In genomic region chr7:100705341-100705752, GRCh38 we compare ENCODE assay signal across 8 cellular contexts. TPM values are rescaled to one million over a fixed set of nuclear protein-coding genes. Genes with fewer than 3 reads are reported as not detected.
DNase-seq lines count a peak whose midpoint lies in the region; ATAC-seq, FAIRE-seq and TF ChIP-seq lines count a peak whose summit lies in the region.

No MANE protein-coding gene starts in this region.

- POLR2A ChIA-PET in activated CD4-positive, alpha-beta T cell treated with anti-CD3 and anti-CD28 coated beads, Interleukin-2, amount 10 ng/mL, durations not matched to agents 7 days and 5 days (lab: Charles Lee) = interaction anchor here (0.8 to 1.2 kb wide), 3 partner anchors 93 to 147 kb away, joined by 3 to 5 read pairs (median 4); partner anchors contain the start of genes FBXO24, MOSPD3 and SLC12A9
- POLR2A ChIA-PET in HepG2 (lab: Yijun Ruan, JAX) = interaction anchor here (0.7 to 4.6 kb wide), 34 partner anchors 9 to 477 kb away, joined by 3 to 59 read pairs (median 6); partner anchors contain the start of genes EPHB4, EPO, FBXO24 and GIGYF1

- peak; percentile 63 for FAIRE-seq in HepG2 (lab: Jason Lieb, UNC)

- peak overlapping the region; percentile 91 for H3K4me2 ChIP-seq in HepG2 (ENCODE audit: low read depth, low read length)

- TF ChIP-seq EP300 in HepG2 (IDR thresholded peaks at IDR 0.05; ENCODE audit: low read depth in 2 of 2, low read length in 2 of 2) = no peak
- TF ChIP-seq EP300 in HepG2 (CRISPR knock-in tag; IDR thresholded peaks at IDR 0.05; ENCODE audit: borderline replicate concordance) = no peak

- no peaks in the 10 kb centered on the region for H3K9me3 ChIP-seq in HepG2 (ENCODE audit: low read length)

- in situ Hi-C loops in HepG2 (cut with HindIII; ENCODE audit: extremely low pct_ligation_motif_present, low pct_unique_long_range_greater_than_20kb) = loop anchor here (10.0 kb wide), 1 partner anchor 149 kb away; the partner anchor contains the start of gene SLC12A9

- peak overlapping the region; percentile 94 for H3K4me3 Mint-ChIP-seq in activated CD4-positive, alpha-beta T cell treated with anti-CD3 and anti-CD28 coated beads, Interleukin-2, amount 10 ng/mL, durations not matched to agents 7 days and 5 days
- H3K4me3 Mint-ChIP-seq in dendritic cell treated with granulocyte-macrophage colony-stimulating factor and Interleukin-4, amounts not matched to agents 40 ng/mL and 50 ng/mL, for 4 days = peak overlapping the region; percentile 97

- no peak for TF ChIP-seq POLR2A in HepG2 (IDR thresholded peaks at IDR 0.05; ENCODE audit: insufficient read depth in 1 of 2, low read depth in 2 of 2, low read length in 2 of 2)

- peaks cover 22% of the 10 kb centered on the region for H3K4me1 Mint-ChIP-seq in activated CD4-positive, alpha-beta T cell treated with anti-CD3 and anti-CD28 coated beads, Interleukin-2, amount 10 ng/mL, durations not matched to agents 7 days and 5 days
- peaks cover 28% of the 10 kb centered on the region for H3K4me1 Mint-ChIP-seq in dendritic cell treated with granulocyte-macrophage colony-stimulating factor and Interleukin-4, amounts not matched to agents 40 ng/mL and 50 ng/mL, for 4 days (ENCODE audit: low read depth)

- TF ChIP-seq CTCF in HepG2 (CRISPR knock-in tag; IDR thresholded peaks at IDR 0.05) = peak; percentile 98

- CTCF ChIA-PET in activated CD4-positive, alpha-beta T cell treated with anti-CD3 and anti-CD28 coated beads, Interleukin-2, amount 10 ng/mL, durations not matched to agents 7 days and 5 days (lab: Charles Lee) = interaction anchor here (0.5 to 3.2 kb wide), 48 partner anchors 10 to 799 kb away, joined by 3 to 40 read pairs (median 4); partner anchors contain the start of genes AGFG2, EPO, FBXO24 and GIGYF1
- CTCF ChIA-PET in HepG2 (lab: Yijun Ruan, JAX; ENCODE audit: low intra/inter-chr PET ratio, low total read pairs) = interaction anchor here (1.0 to 3.3 kb wide), 3 partner anchors 20 to 147 kb away, joined by 3 to 37 read pairs (median 5); partner anchors contain the start of genes MOSPD3 and SLC12A9

- peaks cover 18% of the 10 kb centered on the region for H3K79me2 ChIP-seq in HepG2 (ENCODE audit: insufficient read depth, low read length)

- H4K20me1 ChIP-seq in HepG2 (ENCODE audit: insufficient read depth, low read length) = no peaks in the 10 kb centered on the region

- no peaks in the 10 kb centered on the region for H3K36me3 ChIP-seq in HepG2 (replicated peaks in 1 of 2; ENCODE audit: control insufficient read depth in 1 of 2, insufficient read depth in 2 of 2, low read length in 2 of 2)

- BruUV-seq in HepG2 (replicated peaks; lab: Mats Ljungman, UMichigan) = TSS peak; percentile 96

- intact Hi-C loops in dendritic cell treated with granulocyte-macrophage colony-stimulating factor and Interleukin-4, amounts not matched to agents 40 ng/mL and 50 ng/mL, for 4 days (cut with micrococcal nuclease) = loop anchor here (1.0 to 10.0 kb wide), 3 partner anchors 20 to 231 kb away; partner anchors contain the start of genes SLC12A9 and TSC22D4
- intact Hi-C loops in HepG2 (cut with micrococcal nuclease; ENCODE audit: unreplicated experiment) = loop anchor here (1.0 kb wide), 1 partner anchor 20 kb away; no protein-coding TSS in a partner anchor

- H3K4me1 ChIP-seq in HepG2 (ENCODE audit: insufficient read depth, low read length) = peaks cover 30% of the 10 kb centered on the region

- no peaks in the 10 kb centered on the region for H3K27me3 ChIP-seq in HepG2 (ENCODE audit: control insufficient read depth in 1 of 2, insufficient read depth in 2 of 2, low read length in 2 of 2)

- DNase-seq in AG08396 (ENCODE audit: low spot score) (peak; percentile 89), NCI-H2196 treated with DMSO at 0.1 percent for 48 hours (lab: John Stamatoyannopoulos, UW; ENCODE audit: unreplicated experiment) (peak; percentile 60), HepG2 (ENCODE audit: low spot score) (peak; percentile 58)
- peak; percentile 78 for DNase-seq in activated CD4-positive, alpha-beta T cell treated with anti-CD3 and anti-CD28 coated beads, Interleukin-2, amount 10 ng/mL, durations not matched to agents 7 days and 5 days
- peak; percentile 67 to 78 for DNase-seq in stimulated activated CD4-positive, alpha-beta T cell treated with anti-CD3 and anti-CD28 coated beads, Interleukin-4, amount 100 ng/mL, for 4 hours

- peak; percentile 85 for TF ChIP-seq RAD21 in HepG2 (CRISPR knock-in tag; IDR thresholded peaks at IDR 0.05)

- peak overlapping the region; percentile 52 to 98 (median 93) for H3K4me3 ChIP-seq in HepG2 (replicated peaks in 1 of 3; ENCODE audit: insufficient read depth in 1 of 3, low read depth in 2 of 3, low read length in 3 of 3)

- no peak overlapping the region for H2AFZ ChIP-seq in HepG2 (ENCODE audit: low read length)

- WGBS in HepG2 (ENCODE audit: low lambda C conversion rate) = 0% methylated on average over 5 of the region's 25 CpGs

- peaks cover 8% of the 10 kb centered on the region for H3K36me3 Mint-ChIP-seq in activated CD4-positive, alpha-beta T cell treated with anti-CD3 and anti-CD28 coated beads, Interleukin-2, amount 10 ng/mL, durations not matched to agents 7 days and 5 days (ENCODE audit: low read depth)
- peaks cover 25% of the 10 kb centered on the region for H3K36me3 Mint-ChIP-seq in dendritic cell treated with granulocyte-macrophage colony-stimulating factor and Interleukin-4, amounts not matched to agents 40 ng/mL and 50 ng/mL, for 4 days (ENCODE audit: low read depth)

- H3K9ac ChIP-seq in HepG2 (ENCODE audit: insufficient read depth, low read depth, low read length) = peak overlapping the region; percentile 90

- peaks cover 5% of the 10 kb centered on the region for H3K27me3 Mint-ChIP-seq in activated CD4-positive, alpha-beta T cell treated with anti-CD3 and anti-CD28 coated beads, Interleukin-2, amount 10 ng/mL, durations not matched to agents 7 days and 5 days
- H3K27me3 Mint-ChIP-seq in dendritic cell treated with granulocyte-macrophage colony-stimulating factor and Interleukin-4, amounts not matched to agents 40 ng/mL and 50 ng/mL, for 4 days = peaks cover 9% of the 10 kb centered on the region

- H3K27ac ChIP-seq in HepG2 (ENCODE audit: extremely low read length, insufficient read depth, low read length) = peak overlapping the region; percentile 84

- no peaks in the 10 kb centered on the region for H3K9me3 Mint-ChIP-seq in activated CD4-positive, alpha-beta T cell treated with anti-CD3 and anti-CD28 coated beads, Interleukin-2, amount 10 ng/mL, durations not matched to agents 7 days and 5 days
- no peaks in the 10 kb centered on the region for H3K9me3 Mint-ChIP-seq in dendritic cell treated with granulocyte-macrophage colony-stimulating factor and Interleukin-4, amounts not matched to agents 40 ng/mL and 50 ng/mL, for 4 days

- H3K27ac Mint-ChIP-seq in activated CD4-positive, alpha-beta T cell treated with anti-CD3 and anti-CD28 coated beads, Interleukin-2, amount 10 ng/mL, durations not matched to agents 7 days and 5 days = peak overlapping the region; percentile 97
- peak overlapping the region; percentile 98 for H3K27ac Mint-ChIP-seq in dendritic cell treated with granulocyte-macrophage colony-stimulating factor and Interleukin-4, amounts not matched to agents 40 ng/mL and 50 ng/mL, for 4 days

- ATAC-seq in GM18520 (IDR thresholded peaks at IDR 0.05; ENCODE audit: unreplicated experiment) = peak; percentile 34
- ATAC-seq in HG03066 (IDR thresholded peaks at IDR 0.05; ENCODE audit: low read depth, unreplicated experiment) = peak; percentile 55
- ATAC-seq in HepG2 = peak; percentile 82

RNA-seq across cellular contexts. Expression of gene POP7, which starts 0.6 kb away (rescaled TPM):
- total RNA-seq in activated CD4-positive, alpha-beta T cell treated with anti-CD3 and anti-CD28 coated beads, Interleukin-2, amount 10 ng/mL, durations not matched to agents 7 days and 5 days = 10 to 100 TPM; 39.9 to 40.5 TPM
- 91.1 and 91.5 TPM in 2 replicates for total RNA-seq in HepG2 (2016; rRNA removed; fragmentation: Illumina TruSeq; extraction: Trizol)
- 80.9 and 134 TPM in 2 replicates for total RNA-seq in HepG2 (2016; cell fraction: cytosol; rRNA removed; fragmentation: Illumina TruSeq; extraction: Trizol; ENCODE audit: low read depth)
- 88.0 and 96.3 TPM in 2 replicates for total RNA-seq in HepG2 (2016; cell fraction: insoluble cytoplasmic fraction; rRNA removed; fragmentation: Illumina TruSeq; extraction: Trizol)
- total RNA-seq in HepG2 (2016; cell fraction: membrane; rRNA removed; fragmentation: Illumina TruSeq; extraction: Trizol) = 82.0 and 130 TPM in 2 replicates
- 30.9 and 33.0 TPM in 2 replicates for total RNA-seq in HepG2 (2016; cell fraction: nucleus; rRNA removed; fragmentation: Illumina TruSeq; extraction: Trizol)
- 63.9 and 70.6 TPM in 2 replicates for polyA plus RNA-seq in HepG2 (2011; rRNA removed)
- polyA plus RNA-seq in HepG2 (2011; cell fraction: cytosol; rRNA removed) = 59.0 and 91.7 TPM in 2 replicates
- 30.7 and 33.6 TPM in 2 replicates for polyA plus RNA-seq in HepG2 (2011; cell fraction: nucleus; rRNA removed)
- polyA plus RNA-seq in HepG2 (2012) = 35.3 and 43.7 TPM in 2 replicates
- polyA plus RNA-seq in HepG2 (2016; cell fraction: cytosol; fragmentation: Illumina TruSeq; extraction: Trizol; ENCODE audit: low read depth) = 72.9 and 135 TPM in 2 replicates
- 95.2 and 106 TPM in 2 replicates for polyA plus RNA-seq in HepG2 (2016; cell fraction: insoluble cytoplasmic fraction; fragmentation: Illumina TruSeq; extraction: Trizol; ENCODE audit: low read depth)
- 75.0 and 120 TPM in 2 replicates for polyA plus RNA-seq in HepG2 (2016; cell fraction: membrane; fragmentation: Illumina TruSeq; extraction: Trizol; ENCODE audit: low read depth)
- 59.0 and 71.0 TPM in 2 replicates for polyA plus RNA-seq in HepG2 (2016; cell fraction: nucleus; fragmentation: Illumina TruSeq; extraction: Trizol; ENCODE audit: insufficient read depth, low read depth)
- 32.0 and 34.2 TPM in 2 replicates for polyA minus RNA-seq in HepG2 (2011; rRNA and poly(A)+ RNA removed; ENCODE audit: low replicate concordance)
- 21.5 and 21.6 TPM in 2 replicates for polyA minus RNA-seq in HepG2 (2011; cell fraction: cytosol; rRNA and poly(A)+ RNA removed)
- polyA minus RNA-seq in HepG2 (2011; cell fraction: nucleus; rRNA and poly(A)+ RNA removed) = 4.5 and 5.0 TPM in 2 replicates

RNA-seq across cellular contexts. Expression of gene GIGYF1, which starts 11.3 kb away (rescaled TPM):
- 10 to 100 TPM; 48.7 to 55.5 TPM for total RNA-seq in activated CD4-positive, alpha-beta T cell treated with anti-CD3 and anti-CD28 coated beads, Interleukin-2, amount 10 ng/mL, durations not matched to agents 7 days and 5 days
- 6.4 and 16.1 TPM in 2 replicates for total RNA-seq in HepG2 (2016; rRNA removed; fragmentation: Illumina TruSeq; extraction: Trizol)
- 1.1 TPM in 2 replicates for total RNA-seq in HepG2 (2016; cell fraction: cytosol; rRNA removed; fragmentation: Illumina TruSeq; extraction: Trizol; ENCODE audit: low read depth)
- 5.2 and 15.6 TPM in 2 replicates for total RNA-seq in HepG2 (2016; cell fraction: insoluble cytoplasmic fraction; rRNA removed; fragmentation: Illumina TruSeq; extraction: Trizol)
- total RNA-seq in HepG2 (2016; cell fraction: membrane; rRNA removed; fragmentation: Illumina TruSeq; extraction: Trizol) = 2.5 and 3.1 TPM in 2 replicates
- total RNA-seq in HepG2 (2016; cell fraction: nucleus; rRNA removed; fragmentation: Illumina TruSeq; extraction: Trizol) = 20.9 and 26.7 TPM in 2 replicates
- polyA plus RNA-seq in HepG2 (2011; rRNA removed) = 7.6 and 10.2 TPM in 2 replicates
- polyA plus RNA-seq in HepG2 (2011; cell fraction: cytosol; rRNA removed) = 2.9 and 4.4 TPM in 2 replicates
- polyA plus RNA-seq in HepG2 (2011; cell fraction: nucleus; rRNA removed) = 109 and 136 TPM in 2 replicates
- 14.6 and 15.7 TPM in 2 replicates for polyA plus RNA-seq in HepG2 (2012)
- polyA plus RNA-seq in HepG2 (2016; cell fraction: cytosol; fragmentation: Illumina TruSeq; extraction: Trizol; ENCODE audit: low read depth) = 0.49 and 0.50 TPM in 2 replicates
- 4.7 and 6.6 TPM in 2 replicates for polyA plus RNA-seq in HepG2 (2016; cell fraction: insoluble cytoplasmic fraction; fragmentation: Illumina TruSeq; extraction: Trizol; ENCODE audit: low read depth)
- 1.2 and 1.8 TPM in 2 replicates for polyA plus RNA-seq in HepG2 (2016; cell fraction: membrane; fragmentation: Illumina TruSeq; extraction: Trizol; ENCODE audit: low read depth)
- polyA plus RNA-seq in HepG2 (2016; cell fraction: nucleus; fragmentation: Illumina TruSeq; extraction: Trizol; ENCODE audit: insufficient read depth, low read depth) = 82.9 and 91.2 TPM in 2 replicates
- polyA minus RNA-seq in HepG2 (2011; rRNA and poly(A)+ RNA removed; ENCODE audit: low replicate concordance) = 10.8 and 12.0 TPM in 2 replicates
- polyA minus RNA-seq in HepG2 (2011; cell fraction: cytosol; rRNA and poly(A)+ RNA removed) = 5.3 and 5.8 TPM in 2 replicates
- 29.1 and 35.3 TPM in 2 replicates for polyA minus RNA-seq in HepG2 (2011; cell fraction: nucleus; rRNA and poly(A)+ RNA removed)

RNA-seq across cellular contexts. Expression of gene EPO, which starts 14.9 kb away (rescaled TPM):
- not detected for total RNA-seq in activated CD4-positive, alpha-beta T cell treated with anti-CD3 and anti-CD28 coated beads, Interleukin-2, amount 10 ng/mL, durations not matched to agents 7 days and 5 days
- total RNA-seq in HepG2 (2016; rRNA removed; fragmentation: Illumina TruSeq; extraction: Trizol) = 9.9 and 10.3 TPM in 2 replicates
- total RNA-seq in HepG2 (2016; cell fraction: cytosol; rRNA removed; fragmentation: Illumina TruSeq; extraction: Trizol; ENCODE audit: low read depth) = 10.8 and 15.4 TPM in 2 replicates
- total RNA-seq in HepG2 (2016; cell fraction: insoluble cytoplasmic fraction; rRNA removed; fragmentation: Illumina TruSeq; extraction: Trizol) = 9.7 and 9.8 TPM in 2 replicates
- total RNA-seq in HepG2 (2016; cell fraction: membrane; rRNA removed; fragmentation: Illumina TruSeq; extraction: Trizol) = 16.5 and 20.1 TPM in 2 replicates
- 5.3 and 6.7 TPM in 2 replicates for total RNA-seq in HepG2 (2016; cell fraction: nucleus; rRNA removed; fragmentation: Illumina TruSeq; extraction: Trizol)
- polyA plus RNA-seq in HepG2 (2011; rRNA removed) = 25.7 and 26.2 TPM in 2 replicates
- polyA plus RNA-seq in HepG2 (2011; cell fraction: cytosol; rRNA removed) = 19.8 and 27.3 TPM in 2 replicates
- polyA plus RNA-seq in HepG2 (2011; cell fraction: nucleus; rRNA removed) = 19.5 and 22.2 TPM in 2 replicates
- 8.8 and 13.8 TPM in 2 replicates for polyA plus RNA-seq in HepG2 (2012)
- polyA plus RNA-seq in HepG2 (2016; cell fraction: cytosol; fragmentation: Illumina TruSeq; extraction: Trizol; ENCODE audit: low read depth) = 12.3 and 15.4 TPM in 2 replicates
- polyA plus RNA-seq in HepG2 (2016; cell fraction: insoluble cytoplasmic fraction; fragmentation: Illumina TruSeq; extraction: Trizol; ENCODE audit: low read depth) = 10.0 and 11.4 TPM in 2 replicates
- 14.8 and 16.9 TPM in 2 replicates for polyA plus RNA-seq in HepG2 (2016; cell fraction: membrane; fragmentation: Illumina TruSeq; extraction: Trizol; ENCODE audit: low read depth)
- 13.7 and 14.3 TPM in 2 replicates for polyA plus RNA-seq in HepG2 (2016; cell fraction: nucleus; fragmentation: Illumina TruSeq; extraction: Trizol; ENCODE audit: insufficient read depth, low read depth)
- 17.8 TPM in 1 of 2 replicates, not detected in the other for polyA minus RNA-seq in HepG2 (2011; rRNA and poly(A)+ RNA removed; ENCODE audit: low replicate concordance)
- polyA minus RNA-seq in HepG2 (2011; cell fraction: cytosol; rRNA and poly(A)+ RNA removed) = 10.0 and 11.1 TPM in 2 replicates
- 2.6 and 3.1 TPM in 2 replicates for polyA minus RNA-seq in HepG2 (2011; cell fraction: nucleus; rRNA and poly(A)+ RNA removed)

RNA-seq across cellular contexts. Expression of gene ZAN, which starts 28.0 kb away (rescaled TPM):
- total RNA-seq in activated CD4-positive, alpha-beta T cell treated with anti-CD3 and anti-CD28 coated beads, Interleukin-2, amount 10 ng/mL, durations not matched to agents 7 days and 5 days = not detected
- total RNA-seq in HepG2 (2016; rRNA removed; fragmentation: Illumina TruSeq; extraction: Trizol) = 0.02 and 0.08 TPM in 2 replicates
- total RNA-seq in HepG2 (2016; cell fraction: cytosol; rRNA removed; fragmentation: Illumina TruSeq; extraction: Trizol; ENCODE audit: low read depth) = 0.09 and 0.10 TPM in 2 replicates
- 0.04 TPM in 2 replicates for total RNA-seq in HepG2 (2016; cell fraction: insoluble cytoplasmic fraction; rRNA removed; fragmentation: Illumina TruSeq; extraction: Trizol)
- total RNA-seq in HepG2 (2016; cell fraction: membrane; rRNA removed; fragmentation: Illumina TruSeq; extraction: Trizol) = 0.03 and 0.06 TPM in 2 replicates
- 0.06 TPM in 2 replicates for total RNA-seq in HepG2 (2016; cell fraction: nucleus; rRNA removed; fragmentation: Illumina TruSeq; extraction: Trizol)
- 0.09 and 0.14 TPM in 2 replicates for polyA plus RNA-seq in HepG2 (2011; rRNA removed)
- 0.07 and 0.08 TPM in 2 replicates for polyA plus RNA-seq in HepG2 (2011; cell fraction: cytosol; rRNA removed)
- 0.55 and 0.66 TPM in 2 replicates for polyA plus RNA-seq in HepG2 (2011; cell fraction: nucleus; rRNA removed)
- polyA plus RNA-seq in HepG2 (2012) = 0.13 and 0.23 TPM in 2 replicates
- polyA plus RNA-seq in HepG2 (2016; cell fraction: cytosol; fragmentation: Illumina TruSeq; extraction: Trizol; ENCODE audit: low read depth) = 0.05 TPM in 2 replicates
- 0.05 and 0.12 TPM in 2 replicates for polyA plus RNA-seq in HepG2 (2016; cell fraction: insoluble cytoplasmic fraction; fragmentation: Illumina TruSeq; extraction: Trizol; ENCODE audit: low read depth)
- polyA plus RNA-seq in HepG2 (2016; cell fraction: membrane; fragmentation: Illumina TruSeq; extraction: Trizol; ENCODE audit: low read depth) = 0.07 and 0.08 TPM in 2 replicates
- polyA plus RNA-seq in HepG2 (2016; cell fraction: nucleus; fragmentation: Illumina TruSeq; extraction: Trizol; ENCODE audit: insufficient read depth, low read depth) = 0.44 and 0.63 TPM in 2 replicates
- polyA minus RNA-seq in HepG2 (2011; rRNA and poly(A)+ RNA removed; ENCODE audit: low replicate concordance) = 0.48 TPM in 1 of 2 replicates, not detected in the other
- polyA minus RNA-seq in HepG2 (2011; cell fraction: cytosol; rRNA and poly(A)+ RNA removed) = 0.10 and 0.18 TPM in 2 replicates
- polyA minus RNA-seq in HepG2 (2011; cell fraction: nucleus; rRNA and poly(A)+ RNA removed) = 0.25 and 0.26 TPM in 2 replicates

RNA-seq across cellular contexts. Expression of gene GNB2, which starts 31.8 kb away (rescaled TPM):
- 100 to 1,000 TPM; 238 to 249 TPM for total RNA-seq in activated CD4-positive, alpha-beta T cell treated with anti-CD3 and anti-CD28 coated beads, Interleukin-2, amount 10 ng/mL, durations not matched to agents 7 days and 5 days
- 48.3 and 64.3 TPM in 2 replicates for total RNA-seq in HepG2 (2016; rRNA removed; fragmentation: Illumina TruSeq; extraction: Trizol)
- total RNA-seq in HepG2 (2016; cell fraction: cytosol; rRNA removed; fragmentation: Illumina TruSeq; extraction: Trizol; ENCODE audit: low read depth) = 84.0 and 90.3 TPM in 2 replicates
- total RNA-seq in HepG2 (2016; cell fraction: insoluble cytoplasmic fraction; rRNA removed; fragmentation: Illumina TruSeq; extraction: Trizol) = 51.7 and 55.9 TPM in 2 replicates
- total RNA-seq in HepG2 (2016; cell fraction: membrane; rRNA removed; fragmentation: Illumina TruSeq; extraction: Trizol) = 95.7 and 129 TPM in 2 replicates
- 30.4 and 32.6 TPM in 2 replicates for total RNA-seq in HepG2 (2016; cell fraction: nucleus; rRNA removed; fragmentation: Illumina TruSeq; extraction: Trizol)
- 67.1 and 82.0 TPM in 2 replicates for polyA plus RNA-seq in HepG2 (2011; rRNA removed)
- polyA plus RNA-seq in HepG2 (2011; cell fraction: cytosol; rRNA removed) = 69.6 and 88.5 TPM in 2 replicates
- 82.9 and 91.9 TPM in 2 replicates for polyA plus RNA-seq in HepG2 (2011; cell fraction: nucleus; rRNA removed)
- 80.2 and 110 TPM in 2 replicates for polyA plus RNA-seq in HepG2 (2012)
- polyA plus RNA-seq in HepG2 (2016; cell fraction: cytosol; fragmentation: Illumina TruSeq; extraction: Trizol; ENCODE audit: low read depth) = 141 and 174 TPM in 2 replicates
- polyA plus RNA-seq in HepG2 (2016; cell fraction: insoluble cytoplasmic fraction; fragmentation: Illumina TruSeq; extraction: Trizol; ENCODE audit: low read depth) = 105 and 126 TPM in 2 replicates
- 137 and 159 TPM in 2 replicates for polyA plus RNA-seq in HepG2 (2016; cell fraction: membrane; fragmentation: Illumina TruSeq; extraction: Trizol; ENCODE audit: low read depth)
- 84.9 and 92.0 TPM in 2 replicates for polyA plus RNA-seq in HepG2 (2016; cell fraction: nucleus; fragmentation: Illumina TruSeq; extraction: Trizol; ENCODE audit: insufficient read depth, low read depth)
- polyA minus RNA-seq in HepG2 (2011; rRNA and poly(A)+ RNA removed; ENCODE audit: low replicate concordance) = 104 and 125 TPM in 2 replicates
- 35.2 and 43.4 TPM in 2 replicates for polyA minus RNA-seq in HepG2 (2011; cell fraction: cytosol; rRNA and poly(A)+ RNA removed)
- 10.0 and 11.4 TPM in 2 replicates for polyA minus RNA-seq in HepG2 (2011; cell fraction: nucleus; rRNA and poly(A)+ RNA removed)

Comparison
In these comparisons a context has a peak if more than half of its experiments do, and no peak if none do; other contexts are left out.
1. Peak in every context shown above with its lines: DNase-seq, ATAC-seq, H3K4me3 ChIP-seq and H3K27ac ChIP-seq.
2. RNA of gene EPO, which starts 14.9 kb away (total RNA-seq): 5.3 to 20.1 TPM in HepG2; not detected in activated CD4-positive, alpha-beta T cell treated with anti-CD3 and anti-CD28 coated beads, Interleukin-2, amount 10 ng/mL, durations not matched to agents 7 days and 5 days; every median in the first group is over 4 times any median in the second.